Comparison of ENCODE assay signal across 8 cellular contexts in the genomic region with DNA sequence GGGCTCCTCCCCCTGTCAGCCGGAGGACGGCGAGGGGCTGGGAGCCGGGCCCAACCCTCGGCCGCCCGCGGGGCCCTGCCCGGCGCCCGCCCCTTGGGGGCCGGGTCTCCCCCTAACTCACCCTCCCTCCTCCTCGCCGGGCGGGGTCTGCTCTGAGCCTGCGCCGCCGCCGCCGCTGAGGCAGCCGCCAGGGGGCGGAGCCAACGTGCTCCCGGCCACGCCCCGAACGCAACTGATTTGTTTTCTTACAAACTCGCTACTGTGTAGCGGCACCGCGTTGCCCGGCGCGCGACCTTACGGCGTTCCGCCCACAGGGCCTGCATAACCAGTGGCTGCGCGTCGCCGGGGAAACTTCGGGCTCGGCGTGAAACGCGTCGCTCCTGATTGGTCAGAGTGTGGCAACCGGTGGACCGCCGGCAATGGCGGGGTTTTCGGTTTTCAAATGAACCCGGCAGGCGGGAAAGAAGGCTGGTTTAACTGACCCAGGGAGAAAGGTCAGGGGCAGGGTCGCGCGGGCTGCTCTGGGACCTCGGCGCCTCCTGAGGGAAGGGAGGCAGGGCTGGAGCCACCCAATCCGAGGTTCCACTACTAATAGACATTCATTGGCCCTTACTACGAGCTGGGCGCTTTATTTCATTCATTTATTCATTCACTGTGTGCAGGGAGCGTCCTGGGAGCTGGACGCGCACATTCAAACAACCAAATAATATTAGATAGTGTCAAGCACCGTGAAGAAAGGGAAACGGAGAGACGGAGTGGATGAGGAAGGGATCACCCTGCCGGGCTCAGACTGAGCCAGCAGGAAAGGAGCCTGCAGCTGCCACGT.
DNase-seq lines count a peak whose midpoint lies in the region; ATAC-seq and TF ChIP-seq lines count a peak whose summit lies in the region.

A gene (minus strand): TSS at position 154 of the 826 bp plus-strand sequence. CDS start 326 bp downstream, outside the sequence.

- DNase-seq in AG09309 (ENCODE audit: low read depth), result peak; percentile 96
- DNase-seq in NCI-H345 treated with DMSO at 0.1 percent for 48 hours (lab: John Stamatoyannopoulos, UW; ENCODE audit: unreplicated experiment), result peak; percentile 96
- peak; percentile 98 to 100 (median 99) for DNase-seq in activated CD4-positive, CD25-positive, alpha-beta regulatory T cell (lab: John Stamatoyannopoulos, UW)
- DNase-seq in central memory CD4-positive, alpha-beta T cell, result peak; percentile 100
- DNase-seq in iris pigment epithelial cell (ENCODE audit: low read depth), result peak; percentile 100
- peak; percentile 99 for DNase-seq in stimulated activated CD4-positive, alpha-beta T cell treated with anti-CD3 and anti-CD28 coated beads, Interleukin-12 subunit alpha, Interleukin-12 subunit beta, amount 100 ng/mL, for 4 hours

- H3K4me3 ChIP-seq in AG09309 (ENCODE audit: control insufficient read depth, low read depth, low read length), result peak within 1 kb of the TSS; percentile 59

- ATAC-seq in GM19023 (IDR thresholded peaks at IDR 0.05; ENCODE audit: unreplicated experiment) (peak; percentile 65), HG03280 (IDR thresholded peaks at IDR 0.05; ENCODE audit: unreplicated experiment) (peak; percentile 66)

- TF ChIP-seq CTCF in AG09309 (IDR thresholded peaks at IDR 0.05; ENCODE audit: control insufficient read depth, insufficient read depth, low read depth, low read length, missing control alignments), result peak; percentile 3

Comparison
In these comparisons a context has a peak if more than half of its experiments do, and no peak if none do; other contexts are left out.
1. Peak in every context shown above with its lines: DNase-seq, ATAC-seq and H3K4me3 ChIP-seq.